In the genomic region with DNA sequence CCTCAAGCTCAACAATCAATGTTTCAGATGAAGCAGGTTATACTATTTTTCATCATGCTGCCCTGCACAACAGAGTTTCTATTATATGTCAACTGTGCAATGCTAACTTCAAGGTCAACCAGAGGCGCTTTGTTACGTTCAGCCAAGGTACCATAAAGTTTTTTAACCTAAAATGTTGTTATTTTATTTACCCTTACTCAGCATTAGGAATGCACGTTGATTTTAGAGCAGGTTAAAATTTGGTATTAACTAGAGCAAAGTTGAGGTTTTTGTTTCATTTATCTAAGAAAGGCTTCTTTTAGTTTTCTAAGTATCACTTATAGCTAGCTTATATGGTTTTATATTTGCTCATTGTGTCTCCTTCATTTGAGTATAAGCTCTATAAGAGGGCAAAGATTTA, we compare ENCODE assay signal across 4 cellular contexts.
TF ChIP-seq lines count a peak whose summit lies in the region.

No MANE protein-coding gene starts in this region.

TF ChIP-seq in SK-N-SH, 30 proteins besides CTCF, POLR2A, EP300 and RAD21:
- TF ChIP-seq, protein P1, sequence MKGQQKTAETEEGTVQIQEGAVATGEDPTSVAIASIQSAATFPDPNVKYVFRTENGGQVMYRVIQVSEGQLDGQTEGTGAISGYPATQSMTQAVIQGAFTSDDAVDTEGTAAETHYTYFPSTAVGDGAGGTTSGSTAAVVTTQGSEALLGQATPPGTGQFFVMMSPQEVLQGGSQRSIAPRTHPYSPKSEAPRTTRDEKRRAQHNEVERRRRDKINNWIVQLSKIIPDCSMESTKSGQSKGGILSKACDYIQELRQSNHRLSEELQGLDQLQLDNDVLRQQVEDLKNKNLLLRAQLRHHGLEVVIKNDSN (IDR thresholded peaks at IDR 0.05; ENCODE audit: borderline replicate concordance, low read depth) = no peak
- TF ChIP-seq RFX5 (IDR thresholded peaks at IDR 0.05; ENCODE audit: low read length) (no peak), SMC3 (IDR thresholded peaks at IDR 0.05; ENCODE audit: low read depth, low read length) (no peak), ELF1 (IDR thresholded peaks at IDR 0.05) (no peak), GATA2 (CRISPR knock-in tag; IDR thresholded peaks at IDR 0.05) (no peak), FOSL2 (IDR thresholded peaks at IDR 0.05; ENCODE audit: borderline replicate concordance, low read depth) (no peak), FOXJ3 (CRISPR knock-in tag; IDR thresholded peaks at IDR 0.05) (no peak), MEF2A (IDR thresholded peaks at IDR 0.05; ENCODE audit: borderline replicate concordance, low read depth) (no peak), YY1 (IDR thresholded peaks at IDR 0.05; ENCODE audit: low read depth) (no peak)
- TF ChIP-seq, protein P2, sequence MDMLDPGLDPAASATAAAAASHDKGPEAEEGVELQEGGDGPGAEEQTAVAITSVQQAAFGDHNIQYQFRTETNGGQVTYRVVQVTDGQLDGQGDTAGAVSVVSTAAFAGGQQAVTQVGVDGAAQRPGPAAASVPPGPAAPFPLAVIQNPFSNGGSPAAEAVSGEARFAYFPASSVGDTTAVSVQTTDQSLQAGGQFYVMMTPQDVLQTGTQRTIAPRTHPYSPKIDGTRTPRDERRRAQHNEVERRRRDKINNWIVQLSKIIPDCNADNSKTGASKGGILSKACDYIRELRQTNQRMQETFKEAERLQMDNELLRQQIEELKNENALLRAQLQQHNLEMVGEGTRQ (IDR thresholded peaks at IDR 0.05; ENCODE audit: borderline replicate concordance, low read depth, low read length) = no peak
- TF ChIP-seq, protein P3, sequence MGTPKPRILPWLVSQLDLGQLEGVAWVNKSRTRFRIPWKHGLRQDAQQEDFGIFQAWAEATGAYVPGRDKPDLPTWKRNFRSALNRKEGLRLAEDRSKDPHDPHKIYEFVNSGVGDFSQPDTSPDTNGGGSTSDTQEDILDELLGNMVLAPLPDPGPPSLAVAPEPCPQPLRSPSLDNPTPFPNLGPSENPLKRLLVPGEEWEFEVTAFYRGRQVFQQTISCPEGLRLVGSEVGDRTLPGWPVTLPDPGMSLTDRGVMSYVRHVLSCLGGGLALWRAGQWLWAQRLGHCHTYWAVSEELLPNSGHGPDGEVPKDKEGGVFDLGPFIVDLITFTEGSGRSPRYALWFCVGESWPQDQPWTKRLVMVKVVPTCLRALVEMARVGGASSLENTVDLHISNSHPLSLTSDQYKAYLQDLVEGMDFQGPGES (IDR thresholded peaks at IDR 0.05; ENCODE audit: low read depth, low read length) = no peak

TF ChIP-seq in SK-N-SH treated with all-trans-retinoic acid at 6 μM for 48 hours, 23 proteins besides CTCF, POLR2A, EP300 and RAD21 (continues in another document):
- TF ChIP-seq, protein P4, sequence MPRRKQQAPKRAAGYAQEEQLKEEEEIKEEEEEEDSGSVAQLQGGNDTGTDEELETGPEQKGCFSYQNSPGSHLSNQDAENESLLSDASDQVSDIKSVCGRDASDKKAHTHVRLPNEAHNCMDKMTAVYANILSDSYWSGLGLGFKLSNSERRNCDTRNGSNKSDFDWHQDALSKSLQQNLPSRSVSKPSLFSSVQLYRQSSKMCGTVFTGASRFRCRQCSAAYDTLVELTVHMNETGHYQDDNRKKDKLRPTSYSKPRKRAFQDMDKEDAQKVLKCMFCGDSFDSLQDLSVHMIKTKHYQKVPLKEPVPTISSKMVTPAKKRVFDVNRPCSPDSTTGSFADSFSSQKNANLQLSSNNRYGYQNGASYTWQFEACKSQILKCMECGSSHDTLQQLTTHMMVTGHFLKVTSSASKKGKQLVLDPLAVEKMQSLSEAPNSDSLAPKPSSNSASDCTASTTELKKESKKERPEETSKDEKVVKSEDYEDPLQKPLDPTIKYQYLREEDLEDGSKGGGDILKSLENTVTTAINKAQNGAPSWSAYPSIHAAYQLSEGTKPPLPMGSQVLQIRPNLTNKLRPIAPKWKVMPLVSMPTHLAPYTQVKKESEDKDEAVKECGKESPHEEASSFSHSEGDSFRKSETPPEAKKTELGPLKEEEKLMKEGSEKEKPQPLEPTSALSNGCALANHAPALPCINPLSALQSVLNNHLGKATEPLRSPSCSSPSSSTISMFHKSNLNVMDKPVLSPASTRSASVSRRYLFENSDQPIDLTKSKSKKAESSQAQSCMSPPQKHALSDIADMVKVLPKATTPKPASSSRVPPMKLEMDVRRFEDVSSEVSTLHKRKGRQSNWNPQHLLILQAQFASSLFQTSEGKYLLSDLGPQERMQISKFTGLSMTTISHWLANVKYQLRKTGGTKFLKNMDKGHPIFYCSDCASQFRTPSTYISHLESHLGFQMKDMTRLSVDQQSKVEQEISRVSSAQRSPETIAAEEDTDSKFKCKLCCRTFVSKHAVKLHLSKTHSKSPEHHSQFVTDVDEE (CRISPR knock-in tag; IDR thresholded peaks at IDR 0.05) = no peak
- TF ChIP-seq ZNF70 (CRISPR knock-in tag; IDR thresholded peaks at IDR 0.05) (no peak), SNAI2 (CRISPR knock-in tag; IDR thresholded peaks at IDR 0.05) (no peak), RARB (CRISPR knock-in tag; IDR thresholded peaks at IDR 0.05) (no peak), ARNTL (CRISPR knock-in tag; IDR thresholded peaks at IDR 0.05; ENCODE audit: borderline replicate concordance, low read depth) (no peak), PPARA (CRISPR knock-in tag; IDR thresholded peaks at IDR 0.05; ENCODE audit: borderline replicate concordance) (no peak), OSR1 (CRISPR knock-in tag; IDR thresholded peaks at IDR 0.05) (no peak), TOX (CRISPR knock-in tag; IDR thresholded peaks at IDR 0.05; ENCODE audit: borderline replicate concordance) (no peak)
- TF ChIP-seq, protein P5, sequence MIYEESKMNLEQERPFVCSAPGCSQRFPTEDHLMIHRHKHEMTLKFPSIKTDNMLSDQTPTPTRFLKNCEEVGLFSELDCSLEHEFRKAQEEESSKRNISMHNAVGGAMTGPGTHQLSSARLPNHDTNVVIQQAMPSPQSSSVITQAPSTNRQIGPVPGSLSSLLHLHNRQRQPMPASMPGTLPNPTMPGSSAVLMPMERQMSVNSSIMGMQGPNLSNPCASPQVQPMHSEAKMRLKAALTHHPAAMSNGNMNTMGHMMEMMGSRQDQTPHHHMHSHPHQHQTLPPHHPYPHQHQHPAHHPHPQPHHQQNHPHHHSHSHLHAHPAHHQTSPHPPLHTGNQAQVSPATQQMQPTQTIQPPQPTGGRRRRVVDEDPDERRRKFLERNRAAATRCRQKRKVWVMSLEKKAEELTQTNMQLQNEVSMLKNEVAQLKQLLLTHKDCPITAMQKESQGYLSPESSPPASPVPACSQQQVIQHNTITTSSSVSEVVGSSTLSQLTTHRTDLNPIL (CRISPR knock-in tag; IDR thresholded peaks at IDR 0.05; ENCODE audit: low read depth) = no peak

TF ChIP-seq in IMR-90, 13 proteins besides CTCF, POLR2A, EP300 and RAD21:
- TF ChIP-seq MAFK (IDR thresholded peaks at IDR 0.05; ENCODE audit: low read depth, low read length) (peak; percentile 45), RFX5 (IDR thresholded peaks at IDR 0.05; ENCODE audit: low read depth, low read length) (no peak)

TF ChIP-seq in K562, 482 proteins besides CTCF, POLR2A, EP300 and RAD21:
- TF ChIP-seq SMAD1 (IDR thresholded peaks at IDR 0.05; ENCODE audit: low read depth, low read length, partially characterized antibody) (no peak), ZNF316 (IDR thresholded peaks at IDR 0.05) (peak; percentile 47; the same call in 1 of the 2 replicates), POLR2H (tag; IDR thresholded peaks at IDR 0.05; ENCODE audit: low read depth) (no peak), ZNF282 (CRISPR knock-in tag; IDR thresholded peaks at IDR 0.05) (no peak), ZNF274 (IDR thresholded peaks at IDR 0.05; ENCODE audit: borderline replicate concordance, low read depth, low read length) (no peak), ERF (CRISPR knock-in tag; IDR thresholded peaks at IDR 0.05) (no peak)
- TF ChIP-seq, protein P6, sequence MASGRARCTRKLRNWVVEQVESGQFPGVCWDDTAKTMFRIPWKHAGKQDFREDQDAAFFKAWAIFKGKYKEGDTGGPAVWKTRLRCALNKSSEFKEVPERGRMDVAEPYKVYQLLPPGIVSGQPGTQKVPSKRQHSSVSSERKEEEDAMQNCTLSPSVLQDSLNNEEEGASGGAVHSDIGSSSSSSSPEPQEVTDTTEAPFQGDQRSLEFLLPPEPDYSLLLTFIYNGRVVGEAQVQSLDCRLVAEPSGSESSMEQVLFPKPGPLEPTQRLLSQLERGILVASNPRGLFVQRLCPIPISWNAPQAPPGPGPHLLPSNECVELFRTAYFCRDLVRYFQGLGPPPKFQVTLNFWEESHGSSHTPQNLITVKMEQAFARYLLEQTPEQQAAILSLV (tag; IDR thresholded peaks at IDR 0.05) = no peak
- TF ChIP-seq, protein P7, sequence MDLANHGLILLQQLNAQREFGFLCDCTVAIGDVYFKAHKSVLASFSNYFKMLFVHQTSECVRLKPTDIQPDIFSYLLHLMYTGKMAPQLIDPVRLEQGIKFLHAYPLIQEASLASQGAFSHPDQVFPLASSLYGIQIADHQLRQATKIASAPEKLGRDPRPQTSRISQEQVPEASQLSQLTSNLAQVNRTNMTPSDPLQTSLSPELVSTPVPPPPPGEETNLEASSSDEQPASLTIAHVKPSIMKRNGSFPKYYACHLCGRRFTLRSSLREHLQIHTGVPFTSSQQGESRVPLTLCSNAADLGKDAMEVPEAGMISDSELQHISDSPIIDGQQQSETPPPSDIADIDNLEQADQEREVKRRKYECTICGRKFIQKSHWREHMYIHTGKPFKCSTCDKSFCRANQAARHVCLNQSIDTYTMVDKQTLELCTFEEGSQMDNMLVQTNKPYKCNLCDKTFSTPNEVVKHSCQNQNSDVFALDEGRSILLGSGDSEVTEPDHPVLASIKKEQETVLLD (IDR thresholded peaks at IDR 0.05) = no peak
